ENCODE assay signal across 1 cellular context in genomic region chr9:110746211-110746930, GRCh38.
TF ChIP-seq lines count a peak whose summit lies in the region.

No MANE protein-coding gene starts in this region.

TF ChIP-seq in SK-N-SH, 30 proteins besides CTCF, POLR2A, EP300 and RAD21 (continued from another document):
- no peak for TF ChIP-seq MXI1 (IDR thresholded peaks at IDR 0.05; ENCODE audit: low read depth, low read length)
